Comparison of ENCODE assay signal across 1 cellular context in the genomic region with DNA sequence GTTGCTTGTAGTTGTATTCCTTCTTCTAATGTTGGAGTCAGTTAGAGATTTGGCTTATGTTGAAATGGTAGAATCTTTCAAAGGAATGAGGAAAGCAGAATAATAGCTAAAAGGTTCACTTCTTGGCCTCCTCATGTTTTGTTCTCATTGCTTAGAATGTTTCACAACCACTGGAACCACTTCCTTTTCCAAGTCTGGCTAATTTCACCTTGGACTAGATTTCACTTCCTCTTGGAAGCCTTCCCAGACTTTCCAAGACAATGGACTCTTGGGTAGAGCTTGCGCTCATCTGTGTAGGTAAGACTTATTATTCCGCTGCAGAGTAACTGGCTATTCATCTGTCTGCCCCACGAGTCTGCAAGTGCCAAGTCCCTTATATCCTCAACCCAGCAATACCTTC.
TF ChIP-seq lines count a peak whose summit lies in the region.

No MANE protein-coding gene starts in this region.

TF ChIP-seq in endothelial cell of umbilical vein, 7 proteins besides CTCF, POLR2A, EP300 and RAD21:
- TF ChIP-seq MAX (IDR thresholded peaks at IDR 0.05; ENCODE audit: insufficient read depth, insufficient read length), result no peak
